Comparison of ENCODE assay signal across 7 cellular contexts in genomic region chr22:37896181-37896592, GRCh38. TPM values are rescaled to one million over a fixed set of nuclear protein-coding genes. Genes with fewer than 3 reads are reported as not detected.
DNase-seq lines count a peak whose midpoint lies in the region; ATAC-seq and TF ChIP-seq lines count a peak whose summit lies in the region.

No MANE protein-coding gene starts in this region.

- peak overlapping the region; percentile 79 for H3K27ac ChIP-seq in temporal lobe (ENCODE audit: low read depth, low read length)

- no peaks in the 10 kb centered on the region for H3K9me3 Mint-ChIP-seq in activated T-cell treated with anti-CD3 and anti-CD28 coated beads, Interleukin-2, amount 50 U/mL, for 24 hours

- no peak overlapping the region for H3K4me3 ChIP-seq in HAP-1

- in situ Hi-C loops in HAP-1 (cut with MboI; ENCODE audit: low sequenced_read_pairs), result loop anchor here (25.0 kb wide), 2 partner anchors 591 to 1384 kb away; partner anchors contain the start of gene FOXRED2

- peaks cover 26% of the 10 kb centered on the region for H3K36me3 Mint-ChIP-seq in activated T-cell treated with anti-CD3 and anti-CD28 coated beads, Interleukin-2, amount 50 U/mL, for 24 hours (ENCODE audit: low read depth)

- peak; percentile 48 for ATAC-seq in HG03469 (IDR thresholded peaks at IDR 0.05; ENCODE audit: unreplicated experiment)
- no peak for ATAC-seq in HG03159 (IDR thresholded peaks at IDR 0.05; ENCODE audit: unreplicated experiment)

- peak overlapping the region; percentile 90 for H3K27ac Mint-ChIP-seq in activated T-cell treated with anti-CD3 and anti-CD28 coated beads, Interleukin-2, amount 50 U/mL, for 24 hours

- H3K9me3 ChIP-seq in HAP-1, result no peaks in the 10 kb centered on the region

- no peak overlapping the region for H3K4me3 Mint-ChIP-seq in activated T-cell treated with anti-CD3 and anti-CD28 coated beads, Interleukin-2, amount 50 U/mL, for 24 hours

- H3K27me3 Mint-ChIP-seq in activated T-cell treated with anti-CD3 and anti-CD28 coated beads, Interleukin-2, amount 50 U/mL, for 24 hours, result no peaks in the 10 kb centered on the region

- H3K4me1 ChIP-seq in HAP-1, result peaks cover 4% of the 10 kb centered on the region

- peaks cover 26% of the 10 kb centered on the region for H3K4me1 Mint-ChIP-seq in activated T-cell treated with anti-CD3 and anti-CD28 coated beads, Interleukin-2, amount 50 U/mL, for 24 hours (ENCODE audit: low read depth)

- no peaks in the 10 kb centered on the region for H3K27me3 ChIP-seq in HAP-1 (ENCODE audit: low read depth)

- TF ChIP-seq POLR2A in GM19099 (IDR thresholded peaks at IDR 0.05; ENCODE audit: extremely low read depth, insufficient read length, low read depth), result peak; percentile 45

- H3K36me3 ChIP-seq in HAP-1 (replicated peaks), result peaks cover 12% of the 10 kb centered on the region

- DNase-seq in activated T-cell treated with anti-CD3 and anti-CD28 coated beads, Interleukin-2, amount 50 U/mL, for 24 hours, result no peak
- DNase-seq in iPS-NIHi11 (ENCODE audit: low spot score) (peak; percentile 7), HAP-1 (ENCODE audit: low spot score in 2 of 2) (no peak)

RNA-seq across cellular contexts. Expression of gene MICALL1, which starts 9.9 kb away (rescaled TPM):
- 21.4 TPM for total RNA-seq in temporal lobe

RNA-seq across cellular contexts. Expression of gene EIF3L, which starts 47.0 kb away (rescaled TPM):
- total RNA-seq in temporal lobe, result 467 TPM

RNA-seq across cellular contexts. Expression of gene ANKRD54, which starts 52.1 kb away (rescaled TPM):
- 16.0 TPM for total RNA-seq in temporal lobe

RNA-seq across cellular contexts. Expression of gene C22orf23, which starts 57.2 kb away (rescaled TPM):
- total RNA-seq in temporal lobe, result 0.25 TPM

RNA-seq across cellular contexts. Expression of gene POLR2F, which starts 57.3 kb away (rescaled TPM):
- total RNA-seq in temporal lobe, result 53.4 TPM
